Comparison of ENCODE assay signal across 8 cellular contexts in the genomic region with DNA sequence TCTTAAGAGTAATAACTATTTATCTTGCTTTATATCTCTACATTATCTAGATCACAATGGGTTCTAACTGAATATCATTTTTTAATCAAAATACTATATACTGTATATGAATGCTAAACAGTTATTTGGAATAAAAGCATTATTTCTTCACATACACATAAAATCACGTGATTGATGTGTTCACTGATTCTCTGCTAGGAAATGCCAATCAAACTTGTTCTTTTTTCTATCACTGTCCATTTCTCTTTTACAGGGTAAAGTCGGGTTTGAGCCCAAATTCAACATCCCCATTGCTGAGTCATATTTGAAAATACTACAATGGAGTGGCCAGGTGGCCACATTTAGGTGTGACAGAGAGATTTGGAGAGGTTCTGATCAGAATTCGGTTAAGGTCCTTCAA.
"Had no signal": no experiment of that assay in that cellular context is flagged by ENCODE, and none has a peak within 500 bp of the region (broad histone marks: within the 10 kb centered on the region; RNA-seq: fewer than 3 reads in every experiment).

No MANE protein-coding gene starts in this region.

- DNase-seq: H9, HCEC 1CT, KG1 had no signal

- H3K36me3 Mint-ChIP-seq: IgD-negative memory B cell had no signal

- H2AFZ ChIP-seq: GM23338 had no signal

- FAIRE-seq: H1, H54, HTR-8/SVneo had no signal

- H3K9me3 Mint-ChIP-seq: GM23338 had no signal

- ATAC-seq: GM23338 had no signal

- H3K4me2 ChIP-seq: GM23338 had no signal

- H3K4me1 Mint-ChIP-seq: GM23338, IgD-negative memory B cell had no signal

- H3K27me3 Mint-ChIP-seq: IgD-negative memory B cell had no signal

- H3K4me3 ChIP-seq: GM23338 had no signal

- H3K27ac Mint-ChIP-seq: GM23338, H9, IgD-negative memory B cell had no signal

- H3K4me3 Mint-ChIP-seq: GM23338, H9, IgD-negative memory B cell had no signal
